Comparison of ENCODE assay signal across 2 cellular contexts in the genomic region with DNA sequence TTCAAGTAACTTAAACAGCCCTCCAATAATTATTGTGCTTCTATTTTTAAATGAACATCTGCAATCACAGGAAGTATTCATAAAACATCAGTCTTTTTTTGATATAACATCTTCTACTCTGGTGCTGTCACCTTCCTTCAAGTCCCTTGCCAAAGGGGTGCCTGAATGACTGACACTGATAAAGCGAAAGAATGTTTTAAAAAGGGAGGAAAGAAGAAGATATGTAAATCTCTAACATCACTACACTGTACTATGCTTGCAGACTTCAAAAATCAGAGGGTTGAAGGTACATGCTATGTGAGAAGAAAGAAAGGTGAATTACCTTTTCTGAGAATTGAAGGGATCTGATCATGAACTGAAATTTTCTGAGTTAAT.
TF ChIP-seq lines count a peak whose summit lies in the region.

No MANE protein-coding gene starts in this region.

TF ChIP-seq in H1, 55 proteins besides CTCF, POLR2A, EP300 and RAD21:
- TF ChIP-seq CHD2 (IDR thresholded peaks at IDR 0.05; ENCODE audit: low read length), result no peak
- TF ChIP-seq JUN (IDR thresholded peaks at IDR 0.05; ENCODE audit: low read depth, low read length), result no peak
- no peak for TF ChIP-seq KDM1A (IDR thresholded peaks at IDR 0.05; ENCODE audit: borderline replicate concordance, low read length)
- TF ChIP-seq CHD1 (IDR thresholded peaks at IDR 0.05; ENCODE audit: low read depth, low read length), result no peak
- no peak for TF ChIP-seq SIX5 (IDR thresholded peaks at IDR 0.05; ENCODE audit: low read depth, low read length)
- no peak for TF ChIP-seq HDAC2 (IDR thresholded peaks at IDR 0.05; ENCODE audit: borderline replicate concordance in 1 of 2, low read depth in 2 of 2, low read length in 2 of 2)
- TF ChIP-seq SIN3A (conservative IDR thresholded peaks at IDR 0.05 in 1 of 2, IDR thresholded peaks at IDR 0.05 in 1 of 2; ENCODE audit: low read depth in 1 of 2, low read length in 2 of 2), result no peak
- no peak for TF ChIP-seq BCL11A (IDR thresholded peaks at IDR 0.05; ENCODE audit: low read depth in 2 of 2, low read length in 2 of 2)
- no peak for TF ChIP-seq CTBP2 (IDR thresholded peaks at IDR 0.05; ENCODE audit: borderline replicate concordance, insufficient read depth, insufficient read length, low read length)
- TF ChIP-seq RXRA (IDR thresholded peaks at IDR 0.05; ENCODE audit: insufficient read depth, low read depth, low read length), result no peak
- TF ChIP-seq EGR1 (IDR thresholded peaks at IDR 0.05; ENCODE audit: borderline replicate concordance, low read depth, low read length), result no peak
- no peak for TF ChIP-seq SP4 (IDR thresholded peaks at IDR 0.05; ENCODE audit: low read length)
- no peak for TF ChIP-seq JUND (IDR thresholded peaks at IDR 0.05; ENCODE audit: low read length)
- TF ChIP-seq PHF8 (conservative IDR thresholded peaks at IDR 0.05; ENCODE audit: low read depth, low read length), result no peak

TF ChIP-seq in neural cell, 6 proteins besides CTCF, POLR2A, EP300 and RAD21:
- TF ChIP-seq EZH2 (IDR thresholded peaks at IDR 0.05; ENCODE audit: borderline replicate concordance, insufficient read depth, low read length, poor library complexity, severe bottlenecking), result no peak
- TF ChIP-seq POLR2AphosphoS5 (IDR thresholded peaks at IDR 0.05), result peak; percentile 23
